ENCODE assay signal across 8 cellular contexts in genomic region chr1:11655263-11656079, GRCh38. TPM values are rescaled to one million over a fixed set of nuclear protein-coding genes. Genes with fewer than 3 reads are reported as not detected.
DNase-seq lines count a peak whose midpoint lies in the region; TF ChIP-seq lines count a peak whose summit lies in the region.

No MANE protein-coding gene starts in this region.

- no peaks in the 10 kb centered on the region for H3K36me3 ChIP-seq in Loucy (ENCODE audit: insufficient read depth, low read length)
- no peaks in the 10 kb centered on the region for H3K36me3 ChIP-seq in duodenal mucosa (ENCODE audit: control insufficient read depth in 1 of 2, insufficient read depth in 2 of 2, low read length in 2 of 2)
- peaks cover 4% of the 10 kb centered on the region for H3K36me3 ChIP-seq in neural cell (ENCODE audit: insufficient read depth, low read length)

- H3K36me3 Mint-ChIP-seq in CD14-positive monocyte = peaks cover 8 to 16% of the 10 kb centered on the region in 2 donors

- H3K9me2 ChIP-seq in Loucy (replicated peaks; ENCODE audit: low read depth, low read length) (no peaks in the 10 kb centered on the region), neural cell (ENCODE audit: insufficient read depth, low read length) (no peaks in the 10 kb centered on the region)

- H3K4me1 Mint-ChIP-seq in CD14-positive monocyte = peaks cover 12% of the 10 kb centered on the region

- H3K9ac ChIP-seq in Loucy (ENCODE audit: low read depth, low read length, poor library complexity, severe bottlenecking) (peak overlapping the region; percentile 43), duodenal mucosa (ENCODE audit: low read depth in 1 of 2, low read length in 2 of 2) (peak overlapping the region; percentile 43 to 48), neural cell (ENCODE audit: low read length) (peak overlapping the region; percentile 78)

- H3K4me1 ChIP-seq in Loucy (ENCODE audit: insufficient read depth, low read length, poor library complexity, severe bottlenecking) (peaks cover 10% of the 10 kb centered on the region), duodenal mucosa (ENCODE audit: control insufficient read depth in 1 of 2, insufficient read depth in 2 of 2, low read length in 2 of 2) (peaks cover 17 to 21% of the 10 kb centered on the region in 2 donors)

- TF ChIP-seq EP300 in neural cell (conservative IDR thresholded peaks at IDR 0.05; ENCODE audit: poor library complexity, severe bottlenecking) = no peak

- no peak for TF ChIP-seq CTCF in CD14-positive monocyte (IDR thresholded peaks at IDR 0.05)
- TF ChIP-seq CTCF in Loucy (conservative IDR thresholded peaks at IDR 0.05; ENCODE audit: low read length) = no peak
- no peak for TF ChIP-seq CTCF in neural cell (IDR thresholded peaks at IDR 0.05; ENCODE audit: poor library complexity, severe bottlenecking)

- peak overlapping the region; percentile 68 for H3K4me3 ChIP-seq in Loucy (ENCODE audit: low read length, poor library complexity, severe bottlenecking)
- H3K4me3 ChIP-seq in duodenal mucosa (ENCODE audit: low read depth in 1 of 2, low read length in 2 of 2) = peak overlapping the region; percentile 63 to 65
- peak overlapping the region; percentile 86 for H3K4me3 ChIP-seq in neural cell (ENCODE audit: low read length)

- H3F3A ChIP-seq in Loucy (ENCODE audit: low read depth) (no peaks in the 10 kb centered on the region; the same call in 1 of the 2 replicates), neural cell (ENCODE audit: insufficient read depth, low read length, poor library complexity, severe bottlenecking) (no peaks in the 10 kb centered on the region)

- H4K20me1 ChIP-seq in Loucy (ENCODE audit: insufficient read depth, low read length, poor library complexity, severe bottlenecking) (no peaks in the 10 kb centered on the region), neural cell (ENCODE audit: insufficient read depth) (no peaks in the 10 kb centered on the region)

- peaks cover 0 to 3% (median 0%) of the 10 kb centered on the region in 7 donors for H3K9me3 Mint-ChIP-seq in CD14-positive monocyte

- H3K27ac ChIP-seq in duodenal mucosa (ENCODE audit: low read depth, low read length) (no peak overlapping the region), neural cell (ENCODE audit: low read length) (no peak overlapping the region)

- H3K27me3 ChIP-seq in Loucy (ENCODE audit: insufficient read depth, low read length, poor library complexity, severe bottlenecking) (no peaks in the 10 kb centered on the region), duodenal mucosa (ENCODE audit: control insufficient read depth in 1 of 2, insufficient read depth in 2 of 2, low read length in 2 of 2) (peaks cover 0 to 5% of the 10 kb centered on the region in 2 donors), neural cell (ENCODE audit: insufficient read depth, low read depth, low read length) (no peaks in the 10 kb centered on the region)

- H3K79me2 ChIP-seq in Loucy (ENCODE audit: insufficient read depth, low read length) (no peaks in the 10 kb centered on the region), neural cell (replicated peaks; ENCODE audit: insufficient read depth, low read length) (no peaks in the 10 kb centered on the region)

- H3K27me3 Mint-ChIP-seq in CD14-positive monocyte (ENCODE audit: low read depth in 3 of 3) = peaks cover 31 to 52% (median 40%) of the 10 kb centered on the region in 3 donors

- DNase-seq in CD14-positive monocyte (ENCODE audit: low spot score) (no peak), H4 (ENCODE audit: low spot score) (no peak), iPS-NIHi11 (ENCODE audit: low spot score) (no peak), erythroblast (lab: John Stamatoyannopoulos, UW) (no peak)
- DNase-seq in activated CD4-positive, alpha-beta T cell treated with anti-CD3 and anti-CD28 coated beads for 1 hour = no peak

- TF ChIP-seq RAD21 in neural cell (conservative IDR thresholded peaks at IDR 0.05) = no peak

- H3K27ac Mint-ChIP-seq in CD14-positive monocyte = no peak overlapping the region

- no peaks in the 10 kb centered on the region for H3K9me3 ChIP-seq in Loucy (ENCODE audit: insufficient read depth, low read depth, low read length)
- no peaks in the 10 kb centered on the region for H3K9me3 ChIP-seq in duodenal mucosa (ENCODE audit: control insufficient read depth in 1 of 2, low read length in 2 of 2)
- no peaks in the 10 kb centered on the region for H3K9me3 ChIP-seq in neural cell (ENCODE audit: low read length)

- no peak for TF ChIP-seq POLR2A in erythroblast (IDR thresholded peaks at IDR 0.05; ENCODE audit: low read length)

- no peak overlapping the region for H2AFZ ChIP-seq in Loucy (ENCODE audit: low read length)
- H2AFZ ChIP-seq in neural cell (ENCODE audit: low read depth, low read length) = peak overlapping the region; percentile 43

- H3K4me3 Mint-ChIP-seq in CD14-positive monocyte = peak overlapping the region; percentile 69 to 77

- H3K4me2 ChIP-seq in Loucy (ENCODE audit: low read depth, low read length, poor library complexity, severe bottlenecking) (peak overlapping the region; percentile 70), neural cell (ENCODE audit: low read length) (peak overlapping the region; percentile 97)

- intact Hi-C loops in CD14-positive monocyte (cut with micrococcal nuclease) = no loop called here

TF ChIP-seq in neural cell, 6 proteins besides CTCF, POLR2A, EP300 and RAD21:
- TF ChIP-seq EZH2 (IDR thresholded peaks at IDR 0.05; ENCODE audit: borderline replicate concordance, insufficient read depth, low read length, poor library complexity, severe bottlenecking) (no peak), POLR2AphosphoS5 (IDR thresholded peaks at IDR 0.05) (no peak), REST (IDR thresholded peaks at IDR 0.05; ENCODE audit: borderline replicate concordance) (no peak), MXI1 (conservative IDR thresholded peaks at IDR 0.05; ENCODE audit: poor library complexity, severe bottlenecking) (no peak), SMC3 (conservative IDR thresholded peaks at IDR 0.05; ENCODE audit: poor library complexity) (no peak), TAF1 (IDR thresholded peaks at IDR 0.05; ENCODE audit: low read depth) (no peak)
TF ChIP-seq in neural cell: peak in this region for 0.

RNA-seq across cellular contexts. Expression of gene FBXO44, which starts 0.8 kb away (rescaled TPM):
- polyA plus RNA-seq in CD14-positive monocyte = 1 to 10 TPM; 1.5 to 2.0 TPM
- polyA plus RNA-seq in neural cell = 119 and 126 TPM in 2 replicates
- polyA minus RNA-seq in neural cell = 47.3 and 56.0 TPM in 2 replicates
- total RNA-seq in H4 (2014; rRNA removed; shearing (Covaris generic)) = 7.8 and 8.8 TPM in 2 replicates

RNA-seq across cellular contexts. Expression of gene FBXO2, which starts 1.2 kb away (rescaled TPM):
- not detected for polyA plus RNA-seq in CD14-positive monocyte
- polyA plus RNA-seq in neural cell = 16.6 and 24.7 TPM in 2 replicates
- polyA minus RNA-seq in neural cell = 6.8 and 8.3 TPM in 2 replicates
- total RNA-seq in H4 (2014; rRNA removed; shearing (Covaris generic)) = 0.76 and 2.3 TPM in 2 replicates

RNA-seq across cellular contexts. Expression of gene FBXO6, which starts 8.5 kb away (rescaled TPM):
- 10 to 100 TPM; 45.7 to 45.9 TPM for polyA plus RNA-seq in CD14-positive monocyte
- 0.68 and 2.3 TPM in 2 replicates for polyA plus RNA-seq in neural cell
- 0.69 and 1.2 TPM in 2 replicates for polyA minus RNA-seq in neural cell
- total RNA-seq in H4 (2014; rRNA removed; shearing (Covaris generic)) = 7.2 and 7.4 TPM in 2 replicates

RNA-seq across cellular contexts. Expression of gene MAD2L2, which starts 25.5 kb away (rescaled TPM):
- polyA plus RNA-seq in CD14-positive monocyte (10 to 100 TPM; 57.8 to 71.3 TPM), neural cell (182 and 203 TPM in 2 replicates)
- 88.1 and 104 TPM in 2 replicates for polyA minus RNA-seq in neural cell
- total RNA-seq in H4 (2014; rRNA removed; shearing (Covaris generic)) = 130 and 134 TPM in 2 replicates

RNA-seq across cellular contexts. Expression of gene DRAXIN, which starts 36.0 kb away (rescaled TPM):
- polyA plus RNA-seq in CD14-positive monocyte (under 1 TPM; 0.14 to 0.18 TPM), neural cell (33.5 and 35.5 TPM in 2 replicates)
- 69.0 and 75.7 TPM in 2 replicates for polyA minus RNA-seq in neural cell
- not detected in 2 replicates for total RNA-seq in H4 (2014; rRNA removed; shearing (Covaris generic))

Comparison
In these comparisons a context has a peak if more than half of its experiments do, and no peak if none do; other contexts are left out.
1. RNA of gene FBXO44, which starts 0.8 kb away (polyA plus RNA-seq): 119 to 126 TPM in neural cell; 1.5 to 2.0 TPM in CD14-positive monocyte; every median in the first group is over 10 times any median in the second.
2. RNA of gene FBXO2, which starts 1.2 kb away (polyA plus RNA-seq): 16.6 to 24.7 TPM in neural cell; not detected in CD14-positive monocyte; every median in the first group is over 10 times any median in the second.
3. RNA of gene FBXO6, which starts 8.5 kb away (polyA plus RNA-seq): 45.7 to 45.9 TPM in CD14-positive monocyte; 0.68 to 2.3 TPM in neural cell; every median in the first group is over 10 times any median in the second.
4. Peak in every context shown above with its lines, with median percentiles within 50 percentile points of each other: H3K4me3 ChIP-seq and H3K9ac ChIP-seq.